28 cellular contexts compared by ENCODE assay signal in genomic region chr2:97723156-97724072, GRCh38. TPM values are rescaled to one million over a fixed set of nuclear protein-coding genes. Genes with fewer than 3 reads are reported as not detected.
A peak's percentile ranks its signal among the peaks of the same experiment; 100 is the strongest.
DNase-seq lines count a peak whose midpoint lies in the region; ATAC-seq, FAIRE-seq and TF ChIP-seq lines count a peak whose summit lies in the region.
"Had no signal": no experiment of that assay in that cellular context is flagged by ENCODE, and none has a peak within 500 bp of the region (broad histone marks: within the 10 kb centered on the region; RNA-seq: fewer than 3 reads in every experiment).

No MANE protein-coding gene starts in this region.

- peak overlapping the region; percentile 61 to 98 for H3K27ac Mint-ChIP-seq in activated naive CD4-positive, alpha-beta T cell treated with anti-CD3 and anti-CD28 coated beads, Interleukin-2, amount 50 U/mL, for 72 hours
- H3K27ac Mint-ChIP-seq in activated naive CD4-positive, alpha-beta T cell treated with anti-CD3 and anti-CD28 coated beads, Interleukin-2, amount 10 ng/mL, durations not matched to agents 7 days and 5 days = no peak overlapping the region
- peak overlapping the region; percentile 64 for H3K27ac Mint-ChIP-seq in stimulated activated effector memory CD8-positive, alpha-beta T cell treated with anti-CD3 and anti-CD28 coated beads, Interleukin-12 subunit alpha, Interleukin-12 subunit beta, amount 100 ng/mL, for 72 hours
- H3K27ac Mint-ChIP-seq: type B pancreatic cell had no signal

- no peak overlapping the region for H3K9ac ChIP-seq in kidney (ENCODE audit: low read length in 2 of 2)

- CTCF ChIA-PET in activated naive CD4-positive, alpha-beta T cell treated with anti-CD3 and anti-CD28 coated beads, Interleukin-2, amount 10 ng/mL, durations not matched to agents 7 days and 5 days (lab: Charles Lee) = no interaction called here

- no peak overlapping the region for H3K4me3 Mint-ChIP-seq in activated naive CD4-positive, alpha-beta T cell treated with anti-CD3 and anti-CD28 coated beads, Interleukin-2, amount 10 ng/mL, durations not matched to agents 7 days and 5 days
- H3K4me3 Mint-ChIP-seq in stimulated activated effector memory CD8-positive, alpha-beta T cell treated with anti-CD3 and anti-CD28 coated beads, Interleukin-12 subunit alpha, Interleukin-12 subunit beta, amount 100 ng/mL, for 72 hours = no peak overlapping the region
- H3K4me3 Mint-ChIP-seq: activated naive CD8-positive, alpha-beta T cell treated with anti-CD3 and anti-CD28 coated beads, Interleukin-2, amount 10 ng/mL, durations not matched to agents 7 days and 5 days; type B pancreatic cell had no signal

- H3K9me3 Mint-ChIP-seq in activated naive CD4-positive, alpha-beta T cell treated with anti-CD3 and anti-CD28 coated beads, Interleukin-2, amount 50 U/mL, for 72 hours = no peaks in the 10 kb centered on the region
- H3K9me3 Mint-ChIP-seq in activated naive CD4-positive, alpha-beta T cell treated with anti-CD3 and anti-CD28 coated beads, Interleukin-2, amount 10 ng/mL, durations not matched to agents 7 days and 5 days = no peaks in the 10 kb centered on the region
- no peaks in the 10 kb centered on the region for H3K9me3 Mint-ChIP-seq in stimulated activated effector memory CD8-positive, alpha-beta T cell treated with anti-CD3 and anti-CD28 coated beads, Interleukin-12 subunit alpha, Interleukin-12 subunit beta, amount 100 ng/mL, for 72 hours
- H3K9me3 Mint-ChIP-seq: activated naive CD8-positive, alpha-beta T cell treated with anti-CD3 and anti-CD28 coated beads, Interleukin-2, amount 10 ng/mL, durations not matched to agents 7 days and 5 days; type B pancreatic cell had no signal

- no peak for TF ChIP-seq CTCF in kidney (IDR thresholded peaks at IDR 0.05; ENCODE audit: borderline replicate concordance, extremely low read depth, insufficient read depth)

- no peaks in the 10 kb centered on the region for H3K36me3 ChIP-seq in kidney (ENCODE audit: control insufficient read depth in 1 of 2, insufficient read depth in 2 of 2, low read length in 2 of 2)
- H3K36me3 ChIP-seq: esophagus muscularis mucosa, ovary had no signal

- FAIRE-seq in kidney (lab: Jason Lieb, UNC) = no peak
- FAIRE-seq: colon, frontal cortex, GM12891, HTR-8/SVneo, islet of Langerhans had no signal

- DNase-seq in activated naive CD4-positive, alpha-beta T cell treated with anti-CD3 and anti-CD28 coated beads, Interleukin-2, amount 50 U/mL, for 72 hours (ENCODE audit: low spot score in 2 of 2) = no peak
- no peak for DNase-seq in activated naive CD4-positive, alpha-beta T cell treated with anti-CD3 and anti-CD28 coated beads, Interleukin-2, amount 10 ng/mL, durations not matched to agents 7 days and 5 days
- DNase-seq in D341Med (ENCODE audit: low spot score) = peak; percentile 53
- peak; percentile 18 for DNase-seq in kidney
- no peak for DNase-seq in stimulated activated effector memory CD8-positive, alpha-beta T cell treated with anti-CD3 and anti-CD28 coated beads, Interleukin-12 subunit alpha, Interleukin-12 subunit beta, amount 100 ng/mL, for 72 hours (ENCODE audit: low spot score in 2 of 2)
- no peak for DNase-seq in SW480 (ENCODE audit: low spot score)
- DNase-seq in AG08396 (ENCODE audit: low spot score) = no peak
- DNase-seq in NOMO-1 treated with DMSO at 0.1 percent for 48 hours (lab: John Stamatoyannopoulos, UW; ENCODE audit: unreplicated experiment) = no peak
- DNase-seq: activated CD4-positive, CD25-positive, alpha-beta regulatory T cell; activated naive CD8-positive, alpha-beta T cell treated with anti-CD3 and anti-CD28 coated beads, Interleukin-2, amount 10 ng/mL, durations not matched to agents 7 days and 5 days; DMS79 treated with DMSO at 0.1 percent for 48 hours; hypothalamus; KG1; NCI-H2171 treated with DMSO at 0.1 percent for 48 hours; NCI-H524 treated with DMSO at 0.1 percent for 48 hours; right cardiac atrium; stimulated activated CD4-positive, alpha-beta T cell treated with anti-CD3 and anti-CD28 coated beads, Interleukin-12 subunit alpha, Interleukin-12 subunit beta, amount 100 ng/mL, for 4 hours; stimulated activated CD4-positive, alpha-beta T cell treated with anti-CD3 and anti-CD28 coated beads, Interleukin-4, amount 100 ng/mL, for 4 hours had no signal

- no peak overlapping the region for H3K4me3 ChIP-seq in kidney (ENCODE audit: low read length in 2 of 2)
- H3K4me3 ChIP-seq: esophagus muscularis mucosa, ovary had no signal

- H3K27me3 Mint-ChIP-seq in activated naive CD4-positive, alpha-beta T cell treated with anti-CD3 and anti-CD28 coated beads, Interleukin-2, amount 10 ng/mL, durations not matched to agents 7 days and 5 days = no peaks in the 10 kb centered on the region
- H3K27me3 Mint-ChIP-seq: activated naive CD8-positive, alpha-beta T cell treated with anti-CD3 and anti-CD28 coated beads, Interleukin-2, amount 10 ng/mL, durations not matched to agents 7 days and 5 days; type B pancreatic cell had no signal

- H3K4me1 ChIP-seq in kidney (ENCODE audit: control insufficient read depth in 1 of 2, insufficient read depth in 1 of 2, low read depth in 1 of 2, low read length in 2 of 2) = no peaks in the 10 kb centered on the region

- no peaks in the 10 kb centered on the region for H3K9me3 ChIP-seq in kidney (ENCODE audit: control insufficient read depth in 1 of 2, low read length in 2 of 2)
- H3K9me3 ChIP-seq: esophagus muscularis mucosa, ovary had no signal

- H3K4me1 Mint-ChIP-seq in activated naive CD4-positive, alpha-beta T cell treated with anti-CD3 and anti-CD28 coated beads, Interleukin-2, amount 10 ng/mL, durations not matched to agents 7 days and 5 days = peaks cover 68% of the 10 kb centered on the region
- H3K4me1 Mint-ChIP-seq in stimulated activated effector memory CD8-positive, alpha-beta T cell treated with anti-CD3 and anti-CD28 coated beads, Interleukin-12 subunit alpha, Interleukin-12 subunit beta, amount 100 ng/mL, for 72 hours = peaks cover 87% of the 10 kb centered on the region

- intact Hi-C loops in kidney (cut with DNase I) = no loop called here

- peaks cover 19 to 80% of the 10 kb centered on the region in 2 donors for H3K36me3 Mint-ChIP-seq in activated naive CD4-positive, alpha-beta T cell treated with anti-CD3 and anti-CD28 coated beads, Interleukin-2, amount 50 U/mL, for 72 hours
- H3K36me3 Mint-ChIP-seq in activated naive CD4-positive, alpha-beta T cell treated with anti-CD3 and anti-CD28 coated beads, Interleukin-2, amount 10 ng/mL, durations not matched to agents 7 days and 5 days = peaks cover 86% of the 10 kb centered on the region
- peaks cover 100% of the 10 kb centered on the region for H3K36me3 Mint-ChIP-seq in stimulated activated effector memory CD8-positive, alpha-beta T cell treated with anti-CD3 and anti-CD28 coated beads, Interleukin-12 subunit alpha, Interleukin-12 subunit beta, amount 100 ng/mL, for 72 hours
- H3K36me3 Mint-ChIP-seq: type B pancreatic cell had no signal

- no peak for ATAC-seq in activated naive CD4-positive, alpha-beta T cell treated with anti-CD3 and anti-CD28 coated beads, Interleukin-2, amount 50 U/mL, for 72 hours
- ATAC-seq in stimulated activated effector memory CD8-positive, alpha-beta T cell treated with anti-CD3 and anti-CD28 coated beads, Interleukin-12 subunit alpha, Interleukin-12 subunit beta, amount 100 ng/mL, for 72 hours = no peak
- ATAC-seq: right cardiac atrium had no signal

- H3K27ac ChIP-seq in kidney (ENCODE audit: low read depth in 2 of 2, low read length in 2 of 2) = no peak overlapping the region
- H3K27ac ChIP-seq: esophagus muscularis mucosa, ovary, RWPE1 had no signal

RNA-seq across cellular contexts. Expression of gene ZAP70, which starts 10.0 kb away (rescaled TPM):
- total RNA-seq in activated naive CD4-positive, alpha-beta T cell treated with anti-CD3 and anti-CD28 coated beads, Interleukin-2, amount 50 U/mL, for 72 hours = 100 to 1,000 TPM; 164 to 235 TPM
- 15.0 TPM for total RNA-seq in kidney
- polyA plus RNA-seq in kidney (ENCODE audit: insufficient read depth, low read depth, low replicate concordance) = 0.37 TPM
- total RNA-seq: lung microvascular endothelial cell had no signal

RNA-seq across cellular contexts. Expression of gene C2orf92, which starts 53.9 kb away (rescaled TPM):
- 10 to 100 TPM in 1 of 2 donors, 1 to 10 TPM in 1; 6.5 to 17.5 TPM for total RNA-seq in activated naive CD4-positive, alpha-beta T cell treated with anti-CD3 and anti-CD28 coated beads, Interleukin-2, amount 50 U/mL, for 72 hours
- 7.3 TPM for total RNA-seq in kidney
- polyA plus RNA-seq in kidney (ENCODE audit: insufficient read depth, low read depth, low replicate concordance) = 3.3 TPM

RNA-seq across cellular contexts. Expression of gene ACTR1B, which starts 59.6 kb away (rescaled TPM):
- 100 to 1,000 TPM in 1 of 2 donors, 10 to 100 TPM in 1; 77.0 to 124 TPM for total RNA-seq in activated naive CD4-positive, alpha-beta T cell treated with anti-CD3 and anti-CD28 coated beads, Interleukin-2, amount 50 U/mL, for 72 hours
- total RNA-seq in kidney = 76.7 TPM
- polyA plus RNA-seq in kidney (ENCODE audit: insufficient read depth, low read depth, low replicate concordance) = 62.4 TPM

Comparison
In these comparisons a context has a peak if more than half of its experiments do, and no peak if none do; other contexts are left out.
1. DNase-seq: peak in D341Med (single experiment) and kidney (single experiment); none in activated naive CD4-positive, alpha-beta T cell treated with anti-CD3 and anti-CD28 coated beads, Interleukin-2, amount 50 U/mL, for 72 hours (0 of 2), activated naive CD4-positive, alpha-beta T cell treated with anti-CD3 and anti-CD28 coated beads, Interleukin-2, amount 10 ng/mL, durations not matched to agents 7 days and 5 days (single experiment), stimulated activated effector memory CD8-positive, alpha-beta T cell treated with anti-CD3 and anti-CD28 coated beads, Interleukin-12 subunit alpha, Interleukin-12 subunit beta, amount 100 ng/mL, for 72 hours (0 of 2), SW480 (single experiment), AG08396 (single experiment) and NOMO-1 treated with DMSO at 0.1 percent for 48 hours (single experiment).
2. RNA of gene ZAP70, which starts 10.0 kb away (total RNA-seq): 164 to 235 TPM in activated naive CD4-positive, alpha-beta T cell treated with anti-CD3 and anti-CD28 coated beads, Interleukin-2, amount 50 U/mL, for 72 hours; 15.0 TPM in kidney (single experiment); every median in the first group is over 10 times any median in the second.